20 cellular contexts compared by ENCODE assay signal in genomic region chr20:53822534-53822933, GRCh38.
"Had no signal": no experiment of that assay in that cellular context is flagged by ENCODE, and none has a peak within 500 bp of the region (broad histone marks: within the 10 kb centered on the region; RNA-seq: fewer than 3 reads in every experiment).

No MANE protein-coding gene starts in this region.

- ATAC-seq: Right ventricle myocardium inferior, SK-N-SH treated with all-trans-retinoic acid at 6 μM for 48 hours had no signal

- H3K9me3 ChIP-seq: SJCRH30 had no signal

- H3K4me3 ChIP-seq: MG63, SJCRH30 had no signal

- H3K36me3 ChIP-seq: MG63, SJCRH30 had no signal

- H3K27ac ChIP-seq: RWPE1, SJCRH30 had no signal

- H3K4me1 ChIP-seq: SJCRH30 had no signal

- DNase-seq: Karpas-422, KBM-7, MG63, NCI-H1092, NCI-H1105 treated with DMSO at 0.1 percent for 48 hours, NCI-H1417 treated with DMSO at 0.1 percent for 48 hours, NCI-H146, NCI-H1694 treated with DMSO at 0.1 percent for 48 hours, NCI-H1930, NCI-H2081, NCI-H2107, NCI-H2227 treated with DMSO at 0.1 percent for 48 hours, NCI-H524, NCI-H69, NCI-H774, SHP77 treated with DMSO at 0.1 percent for 48 hours, SJCRH30 had no signal

- H3K27me3 ChIP-seq: MG63, SJCRH30 had no signal
